ENCODE assay signal across 8 cellular contexts in the genomic region with DNA sequence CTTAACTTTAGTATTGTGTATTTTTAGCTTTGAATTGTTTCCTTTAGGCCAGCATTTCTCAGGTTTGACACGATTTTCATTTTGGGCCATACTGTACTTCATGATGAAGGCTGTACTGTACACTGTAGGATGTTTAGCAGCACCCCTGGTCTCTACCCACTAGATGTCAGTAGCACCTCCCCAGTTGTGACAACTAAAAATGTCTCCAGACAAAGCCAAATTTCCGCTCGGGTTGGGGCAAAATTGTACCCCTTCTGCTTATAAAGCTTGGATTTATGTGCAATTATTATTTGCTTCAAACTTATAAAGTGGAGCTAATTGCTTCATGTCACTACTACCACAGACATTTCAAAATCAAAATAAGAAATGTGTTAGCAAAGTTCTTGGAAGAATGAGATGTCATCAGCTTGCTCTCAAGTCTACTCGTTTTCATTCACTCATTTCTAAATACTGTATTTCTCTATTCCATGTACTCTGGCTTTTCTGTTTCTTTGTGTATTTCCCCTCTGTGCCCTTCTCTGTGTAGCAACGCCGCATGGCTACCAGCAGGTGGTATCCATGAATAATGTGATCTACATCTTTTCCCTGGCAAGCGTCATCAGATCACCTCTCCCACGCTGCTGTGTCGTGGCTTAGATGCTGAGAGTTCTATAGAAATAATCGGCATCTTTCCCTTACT. TPM values are rescaled to one million over a fixed set of nuclear protein-coding genes. Genes with fewer than 3 reads are reported as not detected.
DNase-seq lines count a peak whose midpoint lies in the region; ATAC-seq and TF ChIP-seq lines count a peak whose summit lies in the region.

No MANE protein-coding gene starts in this region.

- no peaks in the 10 kb centered on the region for H3K27me3 Mint-ChIP-seq in activated CD4-positive, alpha-beta T cell treated with anti-CD3 and anti-CD28 coated beads, Interleukin-2, amount 10 ng/mL, durations not matched to agents 24 days and 14 days

- H3K9me3 Mint-ChIP-seq in activated CD4-positive, alpha-beta T cell treated with anti-CD3 and anti-CD28 coated beads, Interleukin-2, amount 10 ng/mL, durations not matched to agents 24 days and 14 days, result no peaks in the 10 kb centered on the region

- H3K4me3 Mint-ChIP-seq in activated CD4-positive, alpha-beta T cell treated with anti-CD3 and anti-CD28 coated beads, Interleukin-2, amount 10 ng/mL, durations not matched to agents 24 days and 14 days, result no peak overlapping the region

- no peak overlapping the region for H3K27ac Mint-ChIP-seq in activated CD4-positive, alpha-beta T cell treated with anti-CD3 and anti-CD28 coated beads, Interleukin-2, amount 10 ng/mL, durations not matched to agents 24 days and 14 days

- no peak overlapping the region for H3K23ac ChIP-seq in mesenchymal stem cell (ENCODE audit: low read length in 2 of 2)

- no peaks in the 10 kb centered on the region for H3K4me1 ChIP-seq in mesenchymal stem cell (ENCODE audit: control insufficient read depth, insufficient read depth, low read depth, low read length)
- no peaks in the 10 kb centered on the region for H3K4me1 ChIP-seq in ascending aorta

- H3K27me3 ChIP-seq in MG63, result no peaks in the 10 kb centered on the region
- H3K27me3 ChIP-seq in WERI-Rb-1 (ENCODE audit: insufficient read depth, low read depth, severe bottlenecking), result no peaks in the 10 kb centered on the region
- no peaks in the 10 kb centered on the region for H3K27me3 ChIP-seq in mesenchymal stem cell (ENCODE audit: control insufficient read depth in 1 of 2, insufficient read depth in 1 of 2, low read length in 2 of 2)
- H3K27me3 ChIP-seq in ascending aorta, result no peaks in the 10 kb centered on the region

- intact Hi-C loops in activated CD4-positive, alpha-beta T cell treated with anti-CD3 and anti-CD28 coated beads, Interleukin-2, amount 10 ng/mL, durations not matched to agents 24 days and 14 days (cut with micrococcal nuclease), result no loop called here
- intact Hi-C loops in ascending aorta (cut with DNase I), result no loop called here

- H2AFZ ChIP-seq in mesenchymal stem cell (ENCODE audit: low read depth, low read length), result no peak overlapping the region

- no peak overlapping the region for H3K4me2 ChIP-seq in mesenchymal stem cell (ENCODE audit: low read length, poor library complexity, severe bottlenecking)

- no peak overlapping the region for H3K4ac ChIP-seq in mesenchymal stem cell (ENCODE audit: low read depth in 1 of 2, low read length in 2 of 2)

- no peak overlapping the region for H2AK5ac ChIP-seq in mesenchymal stem cell (ENCODE audit: low read length, severe bottlenecking)

- H3K27ac ChIP-seq in WERI-Rb-1, result peak overlapping the region; percentile 25; the same call in 1 of the 2 replicates
- H3K27ac ChIP-seq in mesenchymal stem cell (ENCODE audit: low read length, poor library complexity, severe bottlenecking), result no peak overlapping the region
- no peak overlapping the region for H3K27ac ChIP-seq in ascending aorta

- no peak overlapping the region for H3K18ac ChIP-seq in mesenchymal stem cell (ENCODE audit: low read depth in 1 of 2, low read length in 2 of 2)

- H2BK12ac ChIP-seq in mesenchymal stem cell (ENCODE audit: low read length in 2 of 2), result no peak overlapping the region

- no peaks in the 10 kb centered on the region for H3K36me3 ChIP-seq in MG63
- no peaks in the 10 kb centered on the region for H3K36me3 ChIP-seq in WERI-Rb-1
- H3K36me3 ChIP-seq in mesenchymal stem cell (ENCODE audit: control insufficient read depth in 1 of 2, insufficient read depth in 2 of 2, low read depth in 1 of 2, low read length in 2 of 2), result no peaks in the 10 kb centered on the region
- no peaks in the 10 kb centered on the region for H3K36me3 ChIP-seq in ascending aorta

- H3K4me1 Mint-ChIP-seq in activated CD4-positive, alpha-beta T cell treated with anti-CD3 and anti-CD28 coated beads, Interleukin-2, amount 10 ng/mL, durations not matched to agents 24 days and 14 days, result no peaks in the 10 kb centered on the region

- no peak overlapping the region for H2BK15ac ChIP-seq in mesenchymal stem cell (ENCODE audit: low read depth, poor library complexity, severe bottlenecking)

- no peak for ATAC-seq in GM18517 (IDR thresholded peaks at IDR 0.05; ENCODE audit: unreplicated experiment)

- no peak overlapping the region for H2BK120ac ChIP-seq in mesenchymal stem cell (ENCODE audit: low read depth, low read length)

- no peak overlapping the region for H4K8ac ChIP-seq in mesenchymal stem cell (ENCODE audit: low read length)

- no peaks in the 10 kb centered on the region for H3K79me1 ChIP-seq in mesenchymal stem cell (replicated peaks; ENCODE audit: low read length, poor library complexity, severe bottlenecking)

- peak overlapping the region; percentile 50 for H3K9ac ChIP-seq in mesenchymal stem cell (ENCODE audit: low read length)

- 46% methylated on average over 8 of the region's 10 CpGs for WGBS in mesenchymal stem cell

- in situ Hi-C loops in GM13976 (cut with MboI; ENCODE audit: low sequenced_read_pairs, unreplicated experiment), result no loop called here

- H4K91ac ChIP-seq in mesenchymal stem cell (ENCODE audit: low read length), result no peak overlapping the region

- no peaks in the 10 kb centered on the region for H3K9me3 ChIP-seq in MG63
- no peaks in the 10 kb centered on the region for H3K9me3 ChIP-seq in WERI-Rb-1 (ENCODE audit: severe bottlenecking)
- H3K9me3 ChIP-seq in mesenchymal stem cell (ENCODE audit: control insufficient read depth, low read length), result peaks cover 7% of the 10 kb centered on the region
- no peaks in the 10 kb centered on the region for H3K9me3 ChIP-seq in ascending aorta

- peak; percentile 2 for DNase-seq in MG63
- peak; percentile 49 for DNase-seq in WERI-Rb-1
- peak; percentile 33 for DNase-seq in mesenchymal stem cell
- no peak for DNase-seq in GM13976 (ENCODE audit: low spot score)
- DNase-seq in activated CD4-positive, alpha-beta T cell treated with anti-CD3 and anti-CD28 coated beads, Interleukin-2, amount 10 ng/mL, durations not matched to agents 24 days and 14 days, result no peak
- no peak for DNase-seq in ascending aorta (ENCODE audit: low spot score in 2 of 2)

- peak; percentile 45 for TF ChIP-seq CTCF in GM12873 (IDR thresholded peaks at IDR 0.05; ENCODE audit: insufficient read depth, low read depth, low read length, missing control alignments)
- TF ChIP-seq CTCF in WERI-Rb-1 (IDR thresholded peaks at IDR 0.05; ENCODE audit: low read depth, low read length), result peak; percentile 74
- no peak for TF ChIP-seq CTCF in GM13976 (IDR thresholded peaks at IDR 0.05; ENCODE audit: borderline replicate concordance, control extremely low read depth, extremely low read depth, insufficient read depth, missing control alignments)
- TF ChIP-seq CTCF in ascending aorta (IDR thresholded peaks at IDR 0.05), result peak in 1 of 3 experiments; percentile 4

- H3K4me3 ChIP-seq in MG63, result no peak overlapping the region
- H3K4me3 ChIP-seq in WERI-Rb-1 (ENCODE audit: low read depth, low read length), result peak overlapping the region; percentile 33
- peak overlapping the region in 1 of 2 experiments; percentile 31 for H3K4me3 ChIP-seq in mesenchymal stem cell (ENCODE audit: insufficient read depth in 1 of 2, low read depth in 1 of 2, low read length in 2 of 2)
- no peak overlapping the region for H3K4me3 ChIP-seq in ascending aorta

- no peak overlapping the region for H2BK5ac ChIP-seq in mesenchymal stem cell (ENCODE audit: low read depth, low read length, poor library complexity, severe bottlenecking)

- H3K14ac ChIP-seq in mesenchymal stem cell (ENCODE audit: low read length in 2 of 2), result no peak overlapping the region

- H3K36me3 Mint-ChIP-seq in activated CD4-positive, alpha-beta T cell treated with anti-CD3 and anti-CD28 coated beads, Interleukin-2, amount 10 ng/mL, durations not matched to agents 24 days and 14 days (ENCODE audit: low read depth), result no peaks in the 10 kb centered on the region

RNA-seq across cellular contexts. Expression of a gene that starts 47.7 kb away (rescaled TPM):
- not detected in 2 replicates for total RNA-seq in MG63 (2014; rRNA removed; shearing (Covaris generic); ENCODE audit: low replicate concordance)
- polyA plus RNA-seq in mesenchymal stem cell (2013, experiment 1 of 2), result not detected
- polyA plus RNA-seq in mesenchymal stem cell (2013, experiment 2 of 2), result not detected
- not detected in 2 replicates for total RNA-seq in activated CD4-positive, alpha-beta T cell treated with anti-CD3 and anti-CD28 coated beads, Interleukin-2, amount 10 ng/mL, durations not matched to agents 24 days and 14 days
- total RNA-seq in ascending aorta, result not detected

Comparison
In these comparisons a context has a peak if more than half of its experiments do, and no peak if none do; other contexts are left out.
1. DNase-seq: peak in MG63 (single experiment), WERI-Rb-1 (single experiment) and mesenchymal stem cell (single experiment); none in GM13976 (single experiment), activated CD4-positive, alpha-beta T cell treated with anti-CD3 and anti-CD28 coated beads, Interleukin-2, amount 10 ng/mL, durations not matched to agents 24 days and 14 days (single experiment) and ascending aorta (0 of 2).